Comparison of ENCODE assay signal across 1 cellular context in the genomic region with DNA sequence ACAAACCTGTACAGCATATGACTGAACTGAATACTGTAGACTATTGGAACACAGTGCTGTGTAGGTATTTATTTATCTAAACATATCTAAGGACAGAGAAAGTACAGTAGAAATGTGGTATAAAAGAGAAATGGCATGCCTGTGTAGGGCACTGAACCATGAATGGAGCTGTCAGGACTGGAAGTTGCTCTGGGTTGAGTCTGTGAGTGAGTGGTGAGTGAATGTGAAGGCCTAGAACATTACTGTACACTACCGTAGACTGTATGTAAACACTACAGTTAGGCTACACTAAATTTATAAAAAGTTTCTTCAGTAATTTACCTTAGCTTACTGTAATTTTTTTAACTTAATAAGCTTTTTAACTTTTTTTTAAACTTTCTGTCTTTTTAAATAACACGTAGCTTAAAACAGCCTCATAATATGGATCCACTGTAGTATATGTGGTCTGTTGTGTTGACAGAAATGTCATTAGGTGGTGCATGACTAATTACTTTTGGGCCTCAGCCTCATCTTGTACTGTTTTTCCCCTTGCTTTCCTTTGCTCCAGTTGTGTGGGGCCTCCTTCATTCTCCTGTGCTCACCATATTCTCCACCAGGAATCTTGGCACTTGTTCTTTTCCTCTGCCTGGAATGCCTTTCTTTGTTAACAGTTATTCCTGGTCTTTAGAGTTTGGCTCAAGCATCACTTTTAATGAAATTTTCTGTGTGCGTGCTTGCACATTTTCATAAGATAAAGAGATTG.
A peak's percentile ranks its signal among the peaks of the same experiment; 100 is the strongest.
TF ChIP-seq lines count a peak whose summit lies in the region.

No MANE protein-coding gene starts in this region.

TF ChIP-seq in K562, 482 proteins besides CTCF, POLR2A, EP300 and RAD21:
- TF ChIP-seq, protein P1, sequence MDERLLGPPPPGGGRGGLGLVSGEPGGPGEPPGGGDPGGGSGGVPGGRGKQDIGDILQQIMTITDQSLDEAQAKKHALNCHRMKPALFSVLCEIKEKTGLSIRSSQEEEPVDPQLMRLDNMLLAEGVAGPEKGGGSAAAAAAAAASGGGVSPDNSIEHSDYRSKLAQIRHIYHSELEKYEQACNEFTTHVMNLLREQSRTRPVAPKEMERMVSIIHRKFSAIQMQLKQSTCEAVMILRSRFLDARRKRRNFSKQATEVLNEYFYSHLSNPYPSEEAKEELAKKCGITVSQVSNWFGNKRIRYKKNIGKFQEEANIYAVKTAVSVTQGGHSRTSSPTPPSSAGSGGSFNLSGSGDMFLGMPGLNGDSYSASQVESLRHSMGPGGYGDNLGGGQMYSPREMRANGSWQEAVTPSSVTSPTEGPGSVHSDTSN (CRISPR knock-in tag; IDR thresholded peaks at IDR 0.05; ENCODE audit: low read depth): no peak
- TF ChIP-seq, protein P1 (tag; conservative IDR thresholded peaks at IDR 0.05; ENCODE audit: low read depth): peak; percentile 75
- TF ChIP-seq SIN3A (IDR thresholded peaks at IDR 0.05; ENCODE audit: borderline replicate concordance in 2 of 2, control insufficient read depth in 1 of 2, low read depth in 2 of 2, low read length in 2 of 2): no peak
- peak; percentile 61 for TF ChIP-seq MEIS2 (IDR thresholded peaks at IDR 0.05; ENCODE audit: partially characterized antibody)
